In the genomic region with DNA sequence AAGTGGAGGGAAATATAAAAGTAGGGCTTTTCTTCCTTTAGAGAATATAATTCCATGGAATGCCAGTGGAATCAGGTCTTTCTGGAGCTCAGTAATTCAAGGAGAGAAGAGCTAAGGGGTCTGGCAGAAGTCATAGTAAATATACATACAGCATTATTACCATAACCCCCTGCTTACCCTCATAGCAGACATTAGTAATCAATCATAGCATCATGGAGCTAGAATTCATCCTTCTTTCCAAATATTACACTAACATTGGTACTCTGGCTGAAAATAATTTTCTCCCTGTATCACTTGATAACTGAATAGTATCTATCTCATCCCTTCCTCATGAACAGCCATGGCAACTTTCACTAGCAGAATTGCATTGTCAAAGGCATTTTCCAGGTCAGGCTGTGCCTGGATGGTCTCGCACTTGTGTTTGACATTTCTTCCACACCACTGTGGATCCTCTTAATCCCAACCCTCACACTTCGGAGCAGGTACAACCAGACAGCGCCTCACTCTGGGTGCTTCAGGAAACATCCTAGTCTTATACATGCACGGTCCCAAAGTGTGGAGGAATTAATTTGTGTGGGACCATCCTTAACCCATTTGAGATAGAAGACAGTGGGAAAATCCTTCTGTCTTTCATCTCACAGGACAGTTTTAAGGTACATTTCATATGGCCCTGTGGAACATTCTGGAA, we compare ENCODE assay signal across 13 cellular contexts.
DNase-seq lines count a peak whose midpoint lies in the region; ATAC-seq and TF ChIP-seq lines count a peak whose summit lies in the region.
"Had no signal": no experiment of that assay in that cellular context is flagged by ENCODE, and none has a peak within 500 bp of the region (broad histone marks: within the 10 kb centered on the region; RNA-seq: fewer than 3 reads in every experiment).

No MANE protein-coding gene starts in this region.

- no peaks in the 10 kb centered on the region for H3K36me3 ChIP-seq in body of pancreas (replicated peaks in 1 of 2; ENCODE audit: insufficient read depth in 1 of 2, low read depth in 2 of 2)
- H3K36me3 ChIP-seq: BLaER1 had no signal

- no peak overlapping the region for H3K4me3 ChIP-seq in AG10803 (ENCODE audit: low read length)
- no peak overlapping the region for H3K4me3 ChIP-seq in body of pancreas
- H3K4me3 ChIP-seq: BLaER1, GM23248 had no signal

- H3K27me3 ChIP-seq in body of pancreas: no peaks in the 10 kb centered on the region
- H3K27me3 ChIP-seq: BLaER1 had no signal

- H3K27ac ChIP-seq in body of pancreas: peak overlapping the region; percentile 38 to 61 (median 54)
- H3K27ac ChIP-seq: BLaER1, GM23248 had no signal

- H3K9me3 ChIP-seq in body of pancreas: no peaks in the 10 kb centered on the region
- H3K9me3 ChIP-seq: BLaER1 had no signal

- TF ChIP-seq CTCF in AG10803 (conservative IDR thresholded peaks at IDR 0.05; ENCODE audit: low read length) (0 out of 2 replicates have a peak, but pooled peaks have one; percentile 4), body of pancreas (IDR thresholded peaks at IDR 0.05) (no peak)

- TF ChIP-seq POLR2A in body of pancreas (IDR thresholded peaks at IDR 0.05): no peak

- H3K4me1 ChIP-seq in body of pancreas: peaks cover 26% of the 10 kb centered on the region

- DNase-seq in AG10803 (ENCODE audit: low read depth) (no peak), HS-27A (ENCODE audit: low read depth) (peak; percentile 7), body of pancreas (no peak), myocyte (ENCODE audit: low read depth) (peak; percentile 6), retina (no peak), COLO668 (lab: John Stamatoyannopoulos, UW; ENCODE audit: unreplicated experiment) (no peak), 8988T (no peak)
- DNase-seq: activated CD4-positive, alpha-beta T cell treated with anti-CD3 and anti-CD28 coated beads, Interleukin-2, amount 50 U/mL, for 48 hours; GM23248; natural killer cell; NCI-H1930 had no signal

- WGBS in body of pancreas, 2 donors: 89 to 94% methylated on average over 4 of the region's 4 CpGs

- ATAC-seq in body of pancreas (no peak), GM19023 (IDR thresholded peaks at IDR 0.05; ENCODE audit: unreplicated experiment) (no peak)
- ATAC-seq: natural killer cell had no signal

- intact Hi-C loops in body of pancreas (cut with DNase I): no loop called here

Comparison
In these comparisons a context has a peak if more than half of its experiments do, and no peak if none do; other contexts are left out.
1. DNase-seq: peak in HS-27A (single experiment) and myocyte (single experiment); none in AG10803 (single experiment), body of pancreas (0 of 4), retina (single experiment), COLO668 (single experiment) and 8988T (single experiment).